Comparison of ENCODE assay signal across 1 cellular context in the genomic region with DNA sequence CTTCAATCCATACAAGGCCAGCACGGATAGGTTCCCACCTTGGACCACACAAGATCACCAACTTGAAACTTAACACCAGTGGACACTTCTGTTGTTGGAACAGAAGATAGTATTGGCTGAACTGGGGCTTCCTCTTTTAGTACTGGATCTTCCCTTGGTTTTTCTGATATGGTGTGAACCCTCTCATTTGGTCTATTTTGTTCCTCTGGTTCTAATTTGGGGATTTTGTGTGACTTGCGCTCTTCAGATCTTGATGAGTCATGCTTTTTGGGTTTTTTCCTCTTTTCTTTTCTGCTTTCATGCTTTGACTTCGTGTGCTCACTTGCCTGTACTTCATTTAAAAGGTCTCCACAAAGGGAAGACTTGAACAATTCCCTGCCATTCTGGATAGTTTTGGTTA.
TF ChIP-seq lines count a peak whose summit lies in the region.

No MANE protein-coding gene starts in this region.

TF ChIP-seq in endothelial cell of umbilical vein, 7 proteins besides CTCF, POLR2A, EP300 and RAD21:
- TF ChIP-seq MYC (IDR thresholded peaks at IDR 0.05; ENCODE audit: low read depth, low read length) (no peak), JUN (IDR thresholded peaks at IDR 0.05; ENCODE audit: borderline replicate concordance, insufficient read depth, insufficient read length, low read depth) (peak; percentile 6)
TF ChIP-seq in endothelial cell of umbilical vein: peak in this region for 1.
